Comparison of ENCODE assay signal across 10 cellular contexts in the genomic region with DNA sequence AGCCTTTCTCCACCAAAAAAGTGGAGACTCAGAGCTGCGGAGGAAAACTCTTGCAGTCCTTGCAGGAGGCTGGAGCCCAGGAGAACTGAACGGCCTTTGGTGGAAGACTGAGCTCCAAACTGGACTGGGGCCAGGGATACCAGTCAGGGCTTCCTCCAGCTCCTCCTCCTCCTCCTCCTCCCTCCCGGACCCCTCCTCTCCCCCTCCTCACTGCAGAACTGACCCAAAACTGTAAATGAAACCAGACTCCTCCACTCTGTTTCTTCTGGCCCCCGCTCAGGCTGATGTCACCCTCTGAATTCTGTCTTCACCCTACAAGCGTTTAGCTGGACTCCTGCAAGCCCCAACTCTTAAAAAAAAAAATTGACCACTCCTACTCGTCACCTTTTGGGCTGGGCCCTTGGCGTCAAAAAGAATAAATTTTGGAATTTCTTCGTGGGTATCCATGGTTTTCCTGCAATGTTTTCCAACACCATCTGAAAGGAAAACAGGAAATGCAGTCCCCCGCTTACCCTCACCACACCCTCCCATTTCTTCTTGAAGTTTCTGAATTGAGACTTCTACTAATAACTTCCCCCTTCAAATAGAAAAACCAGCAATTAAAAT. TPM values are rescaled to one million over a fixed set of nuclear protein-coding genes. Genes with fewer than 3 reads are reported as not detected.
DNase-seq lines count a peak whose midpoint lies in the region; TF ChIP-seq lines count a peak whose summit lies in the region.
"Had no signal": no experiment of that assay in that cellular context is flagged by ENCODE, and none has a peak within 500 bp of the region (broad histone marks: within the 10 kb centered on the region; RNA-seq: fewer than 3 reads in every experiment).

A gene with protein sequence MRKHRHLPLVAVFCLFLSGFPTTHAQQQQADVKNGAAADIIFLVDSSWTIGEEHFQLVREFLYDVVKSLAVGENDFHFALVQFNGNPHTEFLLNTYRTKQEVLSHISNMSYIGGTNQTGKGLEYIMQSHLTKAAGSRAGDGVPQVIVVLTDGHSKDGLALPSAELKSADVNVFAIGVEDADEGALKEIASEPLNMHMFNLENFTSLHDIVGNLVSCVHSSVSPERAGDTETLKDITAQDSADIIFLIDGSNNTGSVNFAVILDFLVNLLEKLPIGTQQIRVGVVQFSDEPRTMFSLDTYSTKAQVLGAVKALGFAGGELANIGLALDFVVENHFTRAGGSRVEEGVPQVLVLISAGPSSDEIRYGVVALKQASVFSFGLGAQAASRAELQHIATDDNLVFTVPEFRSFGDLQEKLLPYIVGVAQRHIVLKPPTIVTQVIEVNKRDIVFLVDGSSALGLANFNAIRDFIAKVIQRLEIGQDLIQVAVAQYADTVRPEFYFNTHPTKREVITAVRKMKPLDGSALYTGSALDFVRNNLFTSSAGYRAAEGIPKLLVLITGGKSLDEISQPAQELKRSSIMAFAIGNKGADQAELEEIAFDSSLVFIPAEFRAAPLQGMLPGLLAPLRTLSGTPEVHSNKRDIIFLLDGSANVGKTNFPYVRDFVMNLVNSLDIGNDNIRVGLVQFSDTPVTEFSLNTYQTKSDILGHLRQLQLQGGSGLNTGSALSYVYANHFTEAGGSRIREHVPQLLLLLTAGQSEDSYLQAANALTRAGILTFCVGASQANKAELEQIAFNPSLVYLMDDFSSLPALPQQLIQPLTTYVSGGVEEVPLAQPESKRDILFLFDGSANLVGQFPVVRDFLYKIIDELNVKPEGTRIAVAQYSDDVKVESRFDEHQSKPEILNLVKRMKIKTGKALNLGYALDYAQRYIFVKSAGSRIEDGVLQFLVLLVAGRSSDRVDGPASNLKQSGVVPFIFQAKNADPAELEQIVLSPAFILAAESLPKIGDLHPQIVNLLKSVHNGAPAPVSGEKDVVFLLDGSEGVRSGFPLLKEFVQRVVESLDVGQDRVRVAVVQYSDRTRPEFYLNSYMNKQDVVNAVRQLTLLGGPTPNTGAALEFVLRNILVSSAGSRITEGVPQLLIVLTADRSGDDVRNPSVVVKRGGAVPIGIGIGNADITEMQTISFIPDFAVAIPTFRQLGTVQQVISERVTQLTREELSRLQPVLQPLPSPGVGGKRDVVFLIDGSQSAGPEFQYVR (N-terminal part only) (minus strand): TSS at position 109 of the 606 bp plus-strand sequence. CDS start 17,347 bp downstream, outside the sequence.

- peak within 1 kb of the TSS in 3 of 5 experiments; percentile 78 to 88 (median 84) for H3K4me3 Mint-ChIP-seq in brain

- H3K4me3 ChIP-seq in skin epidermis, result peak within 1 kb of the TSS; percentile 27 to 41 (median 36)

- peaks cover 13% of the 10 kb centered on the region for H3K4me1 Mint-ChIP-seq in brain

- no peaks in the 10 kb centered on the region for H3K36me3 Mint-ChIP-seq in brain

- peaks cover 30% of the 10 kb centered on the region for H3K27me3 Mint-ChIP-seq in brain

- H3K9me3 Mint-ChIP-seq in brain, result no peaks in the 10 kb centered on the region

- H3K27ac ChIP-seq in skin epidermis, result peak within 1 kb of the TSS; percentile 24 to 90 (median 74)
- H3K27ac ChIP-seq: HL-60 had no signal

- no peak for TF ChIP-seq CTCF in brain (conservative IDR thresholded peaks at IDR 0.05)

- peak within 1 kb of the TSS in 3 of 5 experiments; percentile 61 to 82 (median 76) for H3K27ac Mint-ChIP-seq in brain

- DNase-seq in GM04503 (ENCODE audit: low read depth) (peak; percentile 91), iris pigment epithelial cell (ENCODE audit: low read depth) (peak; percentile 74), NCI-H1092 treated with DMSO at 0.1 percent for 48 hours (lab: John Stamatoyannopoulos, UW) (no peak), NK-92 (lab: John Stamatoyannopoulos, UW; ENCODE audit: unreplicated experiment) (no peak), nucleus accumbens (lab: John Stamatoyannopoulos, UW) (no peak)
- no peak for DNase-seq in activated CD4-positive, alpha-beta T cell treated with anti-CD3 and anti-CD28 coated beads, Interleukin-2, amount 50 U/mL, for 1 hour
- DNase-seq: DND-41 had no signal

RNA-seq across cellular contexts. Expression of the gene that starts here (rescaled TPM):
- 4.8 TPM for polyA plus RNA-seq in brain (ENCODE audit: insufficient read depth, low read depth, low replicate concordance)

Comparison
In these comparisons a context has a peak if more than half of its experiments do, and no peak if none do; other contexts are left out.
1. DNase-seq: peak in GM04503 (single experiment) and iris pigment epithelial cell (single experiment); none in NCI-H1092 treated with DMSO at 0.1 percent for 48 hours (single experiment), NK-92 (single experiment), nucleus accumbens (0 of 56) and activated CD4-positive, alpha-beta T cell treated with anti-CD3 and anti-CD28 coated beads, Interleukin-2, amount 50 U/mL, for 1 hour (single experiment).